ENCODE assay signal across 1 cellular context in genomic region chr5:146647656-146648199, GRCh38.
TF ChIP-seq lines count a peak whose summit lies in the region.

No MANE protein-coding gene starts in this region.

TF ChIP-seq in SK-N-SH treated with all-trans-retinoic acid at 6 μM for 48 hours, 23 proteins besides CTCF, POLR2A, EP300 and RAD21 (continued from another document):
- peak; percentile 97 for TF ChIP-seq TSHZ2 (CRISPR knock-in tag; IDR thresholded peaks at IDR 0.05)
- TF ChIP-seq GLIS3 (CRISPR knock-in tag; IDR thresholded peaks at IDR 0.05): no peak
